Comparison of ENCODE assay signal across 8 cellular contexts in the genomic region with DNA sequence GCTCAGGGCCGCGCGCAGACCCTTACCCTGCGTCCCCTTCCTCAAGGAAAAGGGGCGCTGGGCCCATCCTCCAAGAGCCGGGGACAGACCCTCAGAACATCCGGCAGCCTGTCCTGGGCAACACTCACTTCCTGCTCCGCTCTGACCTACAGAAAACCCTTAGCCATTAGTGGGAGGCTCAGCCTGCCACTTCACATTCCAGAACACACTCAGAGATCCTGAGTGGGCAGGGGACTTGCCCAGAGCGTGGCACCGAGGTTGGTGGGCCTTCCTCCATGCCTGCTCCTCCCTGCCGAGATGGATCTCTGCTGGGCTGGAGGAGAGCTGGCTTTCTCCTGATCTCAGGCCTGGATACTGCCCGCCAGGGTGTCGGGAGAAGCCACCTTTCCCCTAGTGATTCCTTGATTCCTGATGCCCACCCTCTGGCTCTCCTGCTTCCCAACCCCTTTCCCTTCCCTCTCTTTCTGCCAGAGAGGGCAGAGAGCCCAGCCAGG. TPM values are rescaled to one million over a fixed set of nuclear protein-coding genes. Genes with fewer than 3 reads are reported as not detected.
DNase-seq lines count a peak whose midpoint lies in the region; ATAC-seq and TF ChIP-seq lines count a peak whose summit lies in the region.

No MANE protein-coding gene starts in this region.

- H3K27ac ChIP-seq in DOHH2 (ENCODE audit: low read depth, low read length) (peak overlapping the region; percentile 4; the same call in 1 of the 2 replicates), RWPE1 (peak overlapping the region; percentile 15; the same call in 1 of the 2 replicates), gastroesophageal sphincter (peak overlapping the region in 3 of 4 donors; percentile 98 to 99 (median 99)), prostate gland (no peak overlapping the region)

- no peak for ATAC-seq in gastroesophageal sphincter

- H3F3A ChIP-seq in DOHH2 (ENCODE audit: control insufficient read depth, insufficient read depth) = peaks cover 8% of the 10 kb centered on the region

- H3K36me3 ChIP-seq in DOHH2 (ENCODE audit: control insufficient read depth, low read length) (peaks cover 3% of the 10 kb centered on the region; the same call in 1 of the 2 replicates), gastroesophageal sphincter (no peaks in the 10 kb centered on the region), prostate gland (no peaks in the 10 kb centered on the region)

- TF ChIP-seq CTCF in DOHH2 (IDR thresholded peaks at IDR 0.05; ENCODE audit: low read depth, low read length, poor library complexity, severe bottlenecking) = no peak
- TF ChIP-seq CTCF in RWPE1 (conservative IDR thresholded peaks at IDR 0.05; ENCODE audit: low read depth) = no peak
- TF ChIP-seq CTCF in gastroesophageal sphincter (IDR thresholded peaks at IDR 0.05) = no peak
- TF ChIP-seq CTCF in prostate gland (IDR thresholded peaks at IDR 0.05) = no peak

- peaks cover 35% of the 10 kb centered on the region for H3K4me1 ChIP-seq in DOHH2 (ENCODE audit: control insufficient read depth, low read length)
- peaks cover 4 to 54% (median 28%) of the 10 kb centered on the region in 3 donors for H3K4me1 ChIP-seq in gastroesophageal sphincter
- peaks cover 11% of the 10 kb centered on the region for H3K4me1 ChIP-seq in prostate gland (replicated peaks)

- H3K9me2 ChIP-seq in DOHH2 (replicated peaks; ENCODE audit: control insufficient read depth, low read length) = no peaks in the 10 kb centered on the region

- peak overlapping the region; percentile 75 for H3K4me3 ChIP-seq in DOHH2 (ENCODE audit: low read length)
- H3K4me3 ChIP-seq in gastroesophageal sphincter = peak overlapping the region; percentile 33 to 57
- H3K4me3 ChIP-seq in prostate gland = peak overlapping the region; percentile 27 to 50

- POLR2A ChIA-PET in RWPE1 (lab: Yijun Ruan, JAX; ENCODE audit: low non-redundant PET) = no interaction called here
- POLR2A ChIA-PET in HEK293T (lab: Yijun Ruan, JAX) = no interaction called here

- H4K20me1 ChIP-seq in DOHH2 (ENCODE audit: control insufficient read depth, insufficient read depth, low read depth, low read length) = no peaks in the 10 kb centered on the region

- H3K9me3 ChIP-seq in DOHH2 (ENCODE audit: control insufficient read depth, insufficient read depth, low read length) (no peaks in the 10 kb centered on the region), gastroesophageal sphincter (no peaks in the 10 kb centered on the region), prostate gland (no peaks in the 10 kb centered on the region)

- no peak for DNase-seq in RWPE1 (ENCODE audit: low spot score)
- no peak for DNase-seq in prostate gland (ENCODE audit: low spot score)
- DNase-seq in NCI-H345 treated with DMSO at 0.1 percent for 48 hours (lab: John Stamatoyannopoulos, UW; ENCODE audit: unreplicated experiment) = no peak
- DNase-seq in NCI-H2171 (lab: John Stamatoyannopoulos, UW) = no peak
- no peak for DNase-seq in stimulated activated naive CD4-positive, alpha-beta T cell treated with Interleukin-2 at 50 U/mL for 16 hours (lab: John Stamatoyannopoulos, UW)
- DNase-seq in HEK293T (ENCODE audit: extremely low spot score) = no peak

- WGBS in gastroesophageal sphincter (ENCODE audit: low coverage in 1 of 2), 2 donors = 83% methylated on average over 2 of the region's 13 CpGs; no CpG with 5 or more reads in 1 of the 2 donors
- WGBS in prostate gland = 41% methylated on average over 10 of the region's 13 CpGs

- no peaks in the 10 kb centered on the region for H3K79me2 ChIP-seq in DOHH2 (ENCODE audit: control insufficient read depth, low read length)

- no peak for TF ChIP-seq EP300 in gastroesophageal sphincter (IDR thresholded peaks at IDR 0.05)

- no peak for TF ChIP-seq POLR2A in gastroesophageal sphincter (IDR thresholded peaks at IDR 0.05)
- TF ChIP-seq POLR2A in prostate gland (IDR thresholded peaks at IDR 0.05) = no peak

- H3K27me3 ChIP-seq in DOHH2 (ENCODE audit: control insufficient read depth, low read length) (no peaks in the 10 kb centered on the region), gastroesophageal sphincter (no peaks in the 10 kb centered on the region), prostate gland (replicated peaks; ENCODE audit: insufficient read depth) (no peaks in the 10 kb centered on the region)

- H3K4me2 ChIP-seq in DOHH2 (ENCODE audit: low read length) = peak overlapping the region; percentile 68

- CTCF ChIA-PET in RWPE1 (lab: Yijun Ruan, JAX) (interaction anchor here (0.6 to 1.4 kb wide), 3 partner anchors 14 to 69 kb away, joined by 3 to 4 read pairs (median 4); no protein-coding TSS in a partner anchor), HEK293T (lab: Yijun Ruan, JAX) (no interaction called here)

- intact Hi-C loops in prostate gland (cut with DNase I) = no loop called here

TF ChIP-seq in HEK293T, 16 proteins besides CTCF, POLR2A, EP300 and RAD21:
- no peak for TF ChIP-seq ELF4 (IDR thresholded peaks at IDR 0.05)
- TF ChIP-seq NFRKB (IDR thresholded peaks at IDR 0.05) = no peak
- no peak for TF ChIP-seq LEF1 (IDR thresholded peaks at IDR 0.05; ENCODE audit: borderline replicate concordance)
- TF ChIP-seq SP1 (IDR thresholded peaks at IDR 0.05) = no peak
- no peak for TF ChIP-seq FOXA1 (IDR thresholded peaks at IDR 0.05)
- TF ChIP-seq FOXM1 (IDR thresholded peaks at IDR 0.05; ENCODE audit: borderline replicate concordance) = no peak
- no peak for TF ChIP-seq L3MBTL2 (conservative IDR thresholded peaks at IDR 0.05)
- no peak for TF ChIP-seq SUZ12 (IDR thresholded peaks at IDR 0.05)
- TF ChIP-seq, protein P1, sequence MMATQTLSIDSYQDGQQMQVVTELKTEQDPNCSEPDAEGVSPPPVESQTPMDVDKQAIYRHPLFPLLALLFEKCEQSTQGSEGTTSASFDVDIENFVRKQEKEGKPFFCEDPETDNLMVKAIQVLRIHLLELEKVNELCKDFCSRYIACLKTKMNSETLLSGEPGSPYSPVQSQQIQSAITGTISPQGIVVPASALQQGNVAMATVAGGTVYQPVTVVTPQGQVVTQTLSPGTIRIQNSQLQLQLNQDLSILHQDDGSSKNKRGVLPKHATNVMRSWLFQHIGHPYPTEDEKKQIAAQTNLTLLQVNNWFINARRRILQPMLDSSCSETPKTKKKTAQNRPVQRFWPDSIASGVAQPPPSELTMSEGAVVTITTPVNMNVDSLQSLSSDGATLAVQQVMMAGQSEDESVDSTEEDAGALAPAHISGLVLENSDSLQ (IDR thresholded peaks at IDR 0.05) = no peak
- TF ChIP-seq CTBP1 (IDR thresholded peaks at IDR 0.05; ENCODE audit: borderline replicate concordance) = no peak
- TF ChIP-seq FOXK2 (IDR thresholded peaks at IDR 0.05) = no peak
- TF ChIP-seq ARNT (IDR thresholded peaks at IDR 0.05) = no peak
- TF ChIP-seq TARDBP (IDR thresholded peaks at IDR 0.05) = no peak
- TF ChIP-seq ZNF384 (IDR thresholded peaks at IDR 0.05) = no peak
- TF ChIP-seq BHLHE40 (IDR thresholded peaks at IDR 0.05; ENCODE audit: borderline replicate concordance) = no peak
- no peak for TF ChIP-seq HDGF (IDR thresholded peaks at IDR 0.05; ENCODE audit: borderline replicate concordance)

RNA-seq across cellular contexts. Expression of a gene that starts 1.5 kb away (rescaled TPM):
- total RNA-seq in gastroesophageal sphincter = 10 to 100 TPM in 3 of 4 donors, 1 to 10 TPM in 1; 8.9 to 16.8 (median 12.7) TPM
- total RNA-seq in prostate gland = 10 to 100 TPM; 11.0 to 14.5 TPM

RNA-seq across cellular contexts. Expression of a gene that starts 5.6 kb away (rescaled TPM):
- total RNA-seq in gastroesophageal sphincter = 10 to 100 TPM; 17.4 to 33.4 (median 22.2) TPM
- total RNA-seq in prostate gland = 10 to 100 TPM; 16.9 to 24.4 TPM

RNA-seq across cellular contexts. Expression of a gene that starts 15.4 kb away (rescaled TPM):
- total RNA-seq in gastroesophageal sphincter (10 to 100 TPM in 3 of 4 donors, 1 to 10 TPM in 1; 6.4 to 16.8 (median 10.4) TPM), prostate gland (10 to 100 TPM; 11.8 to 14.8 TPM)

RNA-seq across cellular contexts. Expression of a gene that starts 40.6 kb away (rescaled TPM):
- total RNA-seq in gastroesophageal sphincter (100 to 1,000 TPM; 111 to 195 (median 161) TPM), prostate gland (100 to 1,000 TPM; 235 to 321 TPM)

Comparison
In these comparisons a context has a peak if more than half of its experiments do, and no peak if none do; other contexts are left out.
1. H3K27ac ChIP-seq: peak in DOHH2 (single experiment), RWPE1 (single experiment) and gastroesophageal sphincter (3 of 4); none in prostate gland (0 of 2).
2. Peak in every context shown above with its lines, with median percentiles within 50 percentile points of each other: H3K4me3 ChIP-seq.